In genomic region chr4:143335979-143336827, GRCh38 we compare ENCODE assay signal across 8 cellular contexts. TPM values are rescaled to one million over a fixed set of nuclear protein-coding genes. Genes with fewer than 3 reads are reported as not detected.
A peak's percentile ranks its signal among the peaks of the same experiment; 100 is the strongest.
DNase-seq lines count a peak whose midpoint lies in the region; ATAC-seq and TF ChIP-seq lines count a peak whose summit lies in the region.

No MANE protein-coding gene starts in this region.

- no peaks in the 10 kb centered on the region for H3K36me3 Mint-ChIP-seq in activated naive CD8-positive, alpha-beta T cell treated with anti-CD3 and anti-CD28 coated beads, Interleukin-2, amount 10 ng/mL, durations not matched to agents 7 days and 5 days
- no peaks in the 10 kb centered on the region for H3K36me3 Mint-ChIP-seq in glutamatergic neuron (ENCODE audit: unreplicated experiment)

- H3K4me3 Mint-ChIP-seq in activated naive CD8-positive, alpha-beta T cell treated with anti-CD3 and anti-CD28 coated beads, Interleukin-2, amount 10 ng/mL, durations not matched to agents 7 days and 5 days: peak overlapping the region; percentile 83
- H3K4me3 Mint-ChIP-seq in glutamatergic neuron (ENCODE audit: unreplicated experiment): peak overlapping the region; percentile 100

- peaks cover 9% of the 10 kb centered on the region for H3K4me1 Mint-ChIP-seq in activated naive CD8-positive, alpha-beta T cell treated with anti-CD3 and anti-CD28 coated beads, Interleukin-2, amount 10 ng/mL, durations not matched to agents 7 days and 5 days
- H3K4me1 Mint-ChIP-seq in glutamatergic neuron (ENCODE audit: low read depth, unreplicated experiment): peaks cover 9% of the 10 kb centered on the region

- ATAC-seq in GM19372 (IDR thresholded peaks at IDR 0.05; ENCODE audit: low read depth, unreplicated experiment) (peak; percentile 41), HG03432 (IDR thresholded peaks at IDR 0.05; ENCODE audit: unreplicated experiment) (peak; percentile 61)
- ATAC-seq in activated naive CD8-positive, alpha-beta T cell treated with anti-CD3 and anti-CD28 coated beads, Interleukin-2, amount 10 ng/mL, durations not matched to agents 7 days and 5 days (ENCODE audit: low read depth): peak; percentile 65

- POLR2A ChIA-PET in activated naive CD8-positive, alpha-beta T cell treated with anti-CD3 and anti-CD28 coated beads, Interleukin-2, amount 10 ng/mL, durations not matched to agents 7 days and 5 days (lab: Charles Lee): no interaction called here

- peaks cover 61% of the 10 kb centered on the region for H3K27me3 Mint-ChIP-seq in activated naive CD8-positive, alpha-beta T cell treated with anti-CD3 and anti-CD28 coated beads, Interleukin-2, amount 10 ng/mL, durations not matched to agents 7 days and 5 days
- H3K27me3 Mint-ChIP-seq in glutamatergic neuron (ENCODE audit: unreplicated experiment): peaks cover 11% of the 10 kb centered on the region

- H3K27ac Mint-ChIP-seq in activated naive CD8-positive, alpha-beta T cell treated with anti-CD3 and anti-CD28 coated beads, Interleukin-2, amount 10 ng/mL, durations not matched to agents 7 days and 5 days: no peak overlapping the region
- H3K27ac Mint-ChIP-seq in glutamatergic neuron (ENCODE audit: unreplicated experiment): peak overlapping the region; percentile 97

- H3K9me3 Mint-ChIP-seq in activated naive CD8-positive, alpha-beta T cell treated with anti-CD3 and anti-CD28 coated beads, Interleukin-2, amount 10 ng/mL, durations not matched to agents 7 days and 5 days: no peaks in the 10 kb centered on the region
- peaks cover 14% of the 10 kb centered on the region for H3K9me3 Mint-ChIP-seq in glutamatergic neuron (ENCODE audit: unreplicated experiment)

- TF ChIP-seq CTCF in glutamatergic neuron (IDR thresholded peaks at IDR 0.05; ENCODE audit: partially characterized antibody, unreplicated experiment): no peak

- DNase-seq in DMS153 (lab: John Stamatoyannopoulos, UW): peak; percentile 58
- peak; percentile 52 for DNase-seq in NCI-H82 treated with DMSO at 0.1 percent for 48 hours (lab: John Stamatoyannopoulos, UW; ENCODE audit: unreplicated experiment)
- DNase-seq in activated naive CD8-positive, alpha-beta T cell treated with anti-CD3 and anti-CD28 coated beads, Interleukin-2, amount 10 ng/mL, durations not matched to agents 7 days and 5 days: peak; percentile 61
- peak; percentile 89 for DNase-seq in glutamatergic neuron
- peak; percentile 18 to 99 (median 90) for DNase-seq in nucleus accumbens (lab: John Stamatoyannopoulos, UW)
- DNase-seq in stimulated activated naive CD4-positive, alpha-beta T cell treated with Interleukin-2 at 50 U/mL for 16 hours (lab: John Stamatoyannopoulos, UW): no peak

RNA-seq across cellular contexts. Expression of gene GAB1, which starts 0.5 kb away (rescaled TPM):
- under 1 TPM; 0.62 to 0.80 TPM for total RNA-seq in activated naive CD8-positive, alpha-beta T cell treated with anti-CD3 and anti-CD28 coated beads, Interleukin-2, amount 10 ng/mL, durations not matched to agents 7 days and 5 days
- 29.7 TPM for total RNA-seq in glutamatergic neuron (ENCODE audit: unreplicated experiment)

Comparison
In these comparisons a context has a peak if more than half of its experiments do, and no peak if none do; other contexts are left out.
1. RNA of gene GAB1, which starts 0.5 kb away (total RNA-seq): 29.7 TPM in glutamatergic neuron (single experiment); 0.62 to 0.80 TPM in activated naive CD8-positive, alpha-beta T cell treated with anti-CD3 and anti-CD28 coated beads, Interleukin-2, amount 10 ng/mL, durations not matched to agents 7 days and 5 days; every median in the first group is over 10 times any median in the second.
2. Peak in every context shown above with its lines, with median percentiles within 50 percentile points of each other: ATAC-seq.